In the genomic region with DNA sequence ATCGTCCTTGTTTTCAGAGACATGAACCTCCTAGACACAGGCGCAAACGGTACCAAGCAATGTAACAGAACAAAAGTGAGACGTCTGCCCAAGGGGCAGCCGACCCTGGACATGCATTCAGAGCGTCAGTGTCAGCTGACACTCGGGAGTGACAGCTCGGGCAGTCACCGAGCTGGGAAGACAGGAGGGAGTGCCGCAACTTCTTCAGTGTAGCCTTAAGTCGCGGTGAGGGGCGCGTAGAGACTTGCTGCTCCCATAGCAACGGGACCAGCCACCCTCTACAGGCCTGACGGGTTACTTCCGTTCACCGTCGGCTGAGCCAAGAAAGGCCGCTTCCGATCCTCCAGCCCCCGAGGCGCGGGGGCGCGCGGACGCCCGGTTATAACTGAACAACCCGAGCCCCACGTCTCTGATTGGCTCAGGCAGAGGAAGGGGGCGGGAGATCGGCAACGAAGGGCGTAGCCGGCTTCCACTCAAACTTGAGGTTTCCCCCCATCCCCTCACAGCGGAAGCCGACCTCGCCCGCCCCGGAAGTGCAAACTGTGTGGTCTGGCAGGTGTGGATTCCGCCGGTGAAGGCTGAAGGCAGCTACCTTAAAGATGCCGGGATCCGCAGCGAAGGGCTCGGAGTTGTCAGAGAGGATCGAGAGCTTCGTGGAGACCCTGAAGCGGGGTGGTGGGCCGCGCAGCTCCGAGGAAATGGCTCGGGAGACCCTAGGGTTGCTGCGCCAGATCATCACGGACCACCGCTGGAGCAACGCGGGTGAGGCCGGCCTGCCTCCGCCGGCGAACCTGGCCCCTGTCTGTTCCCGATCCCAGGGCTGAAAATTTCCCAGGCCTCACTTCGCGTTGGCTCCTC, we compare ENCODE assay signal across 1 cellular context.
TF ChIP-seq lines count a peak whose summit lies in the region.

A gene (plus strand): TSS at position 530 of the 858 bp plus-strand sequence. CDS start 70 bp downstream, at position 600.

TF ChIP-seq in K562, 482 proteins besides CTCF, POLR2A, EP300 and RAD21 (continued from another document and continues in another):
- TF ChIP-seq, protein P1, sequence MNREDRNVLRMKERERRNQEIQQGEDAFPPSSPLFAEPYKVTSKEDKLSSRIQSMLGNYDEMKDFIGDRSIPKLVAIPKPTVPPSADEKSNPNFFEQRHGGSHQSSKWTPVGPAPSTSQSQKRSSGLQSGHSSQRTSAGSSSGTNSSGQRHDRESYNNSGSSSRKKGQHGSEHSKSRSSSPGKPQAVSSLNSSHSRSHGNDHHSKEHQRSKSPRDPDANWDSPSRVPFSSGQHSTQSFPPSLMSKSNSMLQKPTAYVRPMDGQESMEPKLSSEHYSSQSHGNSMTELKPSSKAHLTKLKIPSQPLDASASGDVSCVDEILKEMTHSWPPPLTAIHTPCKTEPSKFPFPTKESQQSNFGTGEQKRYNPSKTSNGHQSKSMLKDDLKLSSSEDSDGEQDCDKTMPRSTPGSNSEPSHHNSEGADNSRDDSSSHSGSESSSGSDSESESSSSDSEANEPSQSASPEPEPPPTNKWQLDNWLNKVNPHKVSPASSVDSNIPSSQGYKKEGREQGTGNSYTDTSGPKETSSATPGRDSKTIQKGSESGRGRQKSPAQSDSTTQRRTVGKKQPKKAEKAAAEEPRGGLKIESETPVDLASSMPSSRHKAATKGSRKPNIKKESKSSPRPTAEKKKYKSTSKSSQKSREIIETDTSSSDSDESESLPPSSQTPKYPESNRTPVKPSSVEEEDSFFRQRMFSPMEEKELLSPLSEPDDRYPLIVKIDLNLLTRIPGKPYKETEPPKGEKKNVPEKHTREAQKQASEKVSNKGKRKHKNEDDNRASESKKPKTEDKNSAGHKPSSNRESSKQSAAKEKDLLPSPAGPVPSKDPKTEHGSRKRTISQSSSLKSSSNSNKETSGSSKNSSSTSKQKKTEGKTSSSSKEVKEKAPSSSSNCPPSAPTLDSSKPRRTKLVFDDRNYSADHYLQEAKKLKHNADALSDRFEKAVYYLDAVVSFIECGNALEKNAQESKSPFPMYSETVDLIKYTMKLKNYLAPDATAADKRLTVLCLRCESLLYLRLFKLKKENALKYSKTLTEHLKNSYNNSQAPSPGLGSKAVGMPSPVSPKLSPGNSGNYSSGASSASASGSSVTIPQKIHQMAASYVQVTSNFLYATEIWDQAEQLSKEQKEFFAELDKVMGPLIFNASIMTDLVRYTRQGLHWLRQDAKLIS (CRISPR knock-in tag; IDR thresholded peaks at IDR 0.05): no peak
- TF ChIP-seq STAT5B (CRISPR knock-in tag; IDR thresholded peaks at IDR 0.05) (no peak), MCM5 (IDR thresholded peaks at IDR 0.05; ENCODE audit: low read depth) (no peak), ZNF830 (CRISPR knock-in tag; IDR thresholded peaks at IDR 0.05) (no peak), MIER1 (IDR thresholded peaks at IDR 0.05; ENCODE audit: low read depth) (no peak), MED1 (CRISPR knock-in tag; IDR thresholded peaks at IDR 0.05; ENCODE audit: borderline replicate concordance) (no peak), ZNF124 (CRISPR knock-in tag; IDR thresholded peaks at IDR 0.05) (no peak), C11orf30 (IDR thresholded peaks at IDR 0.05; ENCODE audit: low read depth) (peak; percentile 88), FOS (IDR thresholded peaks at IDR 0.05; ENCODE audit: extremely low read depth, insufficient read length) (peak; percentile 77), CBFA2T2 (conservative IDR thresholded peaks at IDR 0.05) (no peak), HMG20A (CRISPR knock-in tag; conservative IDR thresholded peaks at IDR 0.05) (no peak), DNMT1 (IDR thresholded peaks at IDR 0.05) (no peak), LCOR (CRISPR knock-in tag; IDR thresholded peaks at IDR 0.05) (no peak), NFE2L1 (tag; IDR thresholded peaks at IDR 0.05; ENCODE audit: borderline replicate concordance, low read depth) (no peak), CBX2 (IDR thresholded peaks at IDR 0.05; ENCODE audit: insufficient read depth, low read length, poor library complexity, severe bottlenecking) (no peak), BRD9 (IDR thresholded peaks at IDR 0.05; ENCODE audit: low read depth, partially characterized antibody) (no peak), NONO (IDR thresholded peaks at IDR 0.05; ENCODE audit: low read depth in 2 of 2, low read length in 1 of 2) (no peak), ZC3H4 (CRISPR knock-in tag; IDR thresholded peaks at IDR 0.05; ENCODE audit: borderline replicate concordance) (no peak), NR3C1 (CRISPR knock-in tag; IDR thresholded peaks at IDR 0.05) (no peak), ELF1 (tag; IDR thresholded peaks at IDR 0.05) (peak; percentile 51; the same call in 1 of the 2 replicates), PTBP1 (IDR thresholded peaks at IDR 0.05; ENCODE audit: low read depth, low read length) (no peak), GABPB2 (CRISPR knock-in tag; conservative IDR thresholded peaks at IDR 0.05) (no peak), ZNF347 (CRISPR knock-in tag; IDR thresholded peaks at IDR 0.05; ENCODE audit: low read depth) (no peak), RBM17 (IDR thresholded peaks at IDR 0.05; ENCODE audit: borderline replicate concordance, low read depth, low read length) (no peak), MTA3 (IDR thresholded peaks at IDR 0.05; ENCODE audit: borderline replicate concordance) (no peak), TCF7 (IDR thresholded peaks at IDR 0.05; ENCODE audit: borderline replicate concordance) (no peak), ZNF140 (CRISPR knock-in tag; IDR thresholded peaks at IDR 0.05) (no peak)
- TF ChIP-seq, protein P2, sequence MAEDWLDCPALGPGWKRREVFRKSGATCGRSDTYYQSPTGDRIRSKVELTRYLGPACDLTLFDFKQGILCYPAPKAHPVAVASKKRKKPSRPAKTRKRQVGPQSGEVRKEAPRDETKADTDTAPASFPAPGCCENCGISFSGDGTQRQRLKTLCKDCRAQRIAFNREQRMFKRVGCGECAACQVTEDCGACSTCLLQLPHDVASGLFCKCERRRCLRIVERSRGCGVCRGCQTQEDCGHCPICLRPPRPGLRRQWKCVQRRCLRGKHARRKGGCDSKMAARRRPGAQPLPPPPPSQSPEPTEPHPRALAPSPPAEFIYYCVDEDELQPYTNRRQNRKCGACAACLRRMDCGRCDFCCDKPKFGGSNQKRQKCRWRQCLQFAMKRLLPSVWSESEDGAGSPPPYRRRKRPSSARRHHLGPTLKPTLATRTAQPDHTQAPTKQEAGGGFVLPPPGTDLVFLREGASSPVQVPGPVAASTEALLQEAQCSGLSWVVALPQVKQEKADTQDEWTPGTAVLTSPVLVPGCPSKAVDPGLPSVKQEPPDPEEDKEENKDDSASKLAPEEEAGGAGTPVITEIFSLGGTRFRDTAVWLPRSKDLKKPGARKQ (CRISPR knock-in tag; IDR thresholded peaks at IDR 0.05): no peak
- TF ChIP-seq, protein P3, sequence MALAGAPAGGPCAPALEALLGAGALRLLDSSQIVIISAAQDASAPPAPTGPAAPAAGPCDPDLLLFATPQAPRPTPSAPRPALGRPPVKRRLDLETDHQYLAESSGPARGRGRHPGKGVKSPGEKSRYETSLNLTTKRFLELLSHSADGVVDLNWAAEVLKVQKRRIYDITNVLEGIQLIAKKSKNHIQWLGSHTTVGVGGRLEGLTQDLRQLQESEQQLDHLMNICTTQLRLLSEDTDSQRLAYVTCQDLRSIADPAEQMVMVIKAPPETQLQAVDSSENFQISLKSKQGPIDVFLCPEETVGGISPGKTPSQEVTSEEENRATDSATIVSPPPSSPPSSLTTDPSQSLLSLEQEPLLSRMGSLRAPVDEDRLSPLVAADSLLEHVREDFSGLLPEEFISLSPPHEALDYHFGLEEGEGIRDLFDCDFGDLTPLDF (CRISPR knock-in tag; IDR thresholded peaks at IDR 0.05): no peak
- TF ChIP-seq, protein P4, sequence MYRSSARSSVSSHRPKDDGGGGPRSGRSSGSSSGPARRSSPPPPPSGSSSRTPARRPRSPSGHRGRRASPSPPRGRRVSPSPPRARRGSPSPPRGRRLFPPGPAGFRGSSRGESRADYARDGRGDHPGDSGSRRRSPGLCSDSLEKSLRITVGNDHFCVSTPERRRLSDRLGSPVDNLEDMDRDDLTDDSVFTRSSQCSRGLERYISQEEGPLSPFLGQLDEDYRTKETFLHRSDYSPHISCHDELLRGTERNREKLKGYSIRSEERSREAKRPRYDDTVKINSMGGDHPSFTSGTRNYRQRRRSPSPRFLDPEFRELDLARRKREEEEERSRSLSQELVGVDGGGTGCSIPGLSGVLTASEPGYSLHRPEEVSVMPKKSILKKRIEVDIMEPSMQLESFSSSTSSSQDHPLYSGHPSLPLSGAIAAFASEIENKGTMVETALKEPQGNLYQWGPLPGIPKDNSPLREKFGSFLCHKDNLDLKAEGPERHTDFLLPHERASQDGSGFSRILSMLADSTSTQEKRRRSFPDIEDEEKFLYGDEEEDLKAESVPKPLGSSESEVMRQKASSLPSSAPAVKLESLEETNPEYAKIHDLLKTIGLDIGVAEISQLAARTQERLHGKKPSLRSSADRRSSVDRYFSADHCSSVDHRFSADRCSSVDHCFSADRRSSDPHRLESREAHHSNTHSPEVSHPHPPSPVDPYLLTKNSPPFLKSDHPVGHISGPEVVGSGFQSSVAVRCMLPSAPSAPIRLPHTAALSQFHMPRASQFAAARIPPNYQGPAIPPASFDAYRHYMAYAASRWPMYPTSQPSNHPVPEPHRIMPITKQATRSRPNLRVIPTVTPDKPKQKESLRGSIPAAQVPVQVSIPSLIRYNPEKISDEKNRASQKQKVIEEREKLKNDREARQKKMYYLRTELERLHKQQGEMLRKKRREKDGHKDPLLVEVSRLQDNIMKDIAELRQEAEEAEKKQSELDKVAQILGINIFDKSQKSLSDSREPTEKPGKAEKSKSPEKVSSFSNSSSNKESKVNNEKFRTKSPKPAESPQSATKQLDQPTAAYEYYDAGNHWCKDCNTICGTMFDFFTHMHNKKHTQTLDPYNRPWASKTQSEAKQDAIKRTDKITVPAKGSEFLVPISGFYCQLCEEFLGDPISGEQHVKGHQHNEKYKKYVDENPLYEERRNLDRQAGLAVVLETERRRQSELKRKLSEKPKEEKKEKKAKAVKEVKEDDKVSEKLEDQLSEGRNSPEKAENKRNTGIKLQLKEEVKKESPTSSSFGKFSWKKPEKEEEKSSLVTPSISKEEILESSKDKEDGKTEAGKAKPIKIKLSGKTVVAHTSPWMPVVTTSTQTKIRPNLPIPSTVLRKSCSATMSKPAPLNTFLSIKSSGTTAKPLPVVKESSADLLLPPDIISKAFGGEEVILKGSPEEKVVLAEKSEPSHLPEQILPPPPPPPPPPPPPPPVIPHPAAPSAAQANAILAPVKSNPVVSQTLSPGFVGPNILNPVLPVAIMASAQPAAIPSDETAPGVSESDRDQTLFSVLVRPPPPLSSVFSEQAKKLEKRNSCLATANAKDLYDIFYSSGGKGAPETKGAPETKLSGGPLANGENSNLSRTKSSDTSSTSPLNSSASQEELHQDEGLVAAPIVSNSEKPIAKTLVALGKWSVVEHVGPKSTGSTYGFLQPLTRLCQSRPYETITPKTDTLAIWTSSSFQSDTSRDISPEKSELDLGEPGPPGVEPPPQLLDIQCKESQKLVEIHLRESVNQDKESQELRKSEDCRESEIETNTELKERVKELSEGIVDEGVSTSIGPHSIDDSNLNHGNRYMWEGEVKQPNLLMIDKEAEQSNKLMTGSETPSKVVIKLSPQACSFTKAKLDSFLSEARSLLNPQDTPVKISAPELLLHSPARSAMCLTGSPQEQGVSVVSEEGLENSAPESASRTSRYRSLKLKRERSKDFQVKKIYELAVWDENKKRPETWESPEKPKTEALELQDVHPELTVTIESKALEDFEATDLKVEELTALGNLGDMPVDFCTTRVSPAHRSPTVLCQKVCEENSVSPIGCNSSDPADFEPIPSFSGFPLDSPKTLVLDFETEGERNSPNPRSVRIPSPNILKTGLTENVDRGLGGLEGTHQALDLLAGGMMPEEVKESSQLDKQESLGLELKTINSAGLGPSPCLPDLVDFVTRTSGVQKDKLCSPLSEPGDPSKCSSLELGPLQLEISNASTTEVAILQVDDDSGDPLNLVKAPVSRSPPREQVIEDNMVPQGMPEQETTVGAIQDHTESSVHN (IDR thresholded peaks at IDR 0.05; ENCODE audit: borderline replicate concordance in 1 of 2, low read depth in 1 of 2): no peak
- TF ChIP-seq, protein P5, sequence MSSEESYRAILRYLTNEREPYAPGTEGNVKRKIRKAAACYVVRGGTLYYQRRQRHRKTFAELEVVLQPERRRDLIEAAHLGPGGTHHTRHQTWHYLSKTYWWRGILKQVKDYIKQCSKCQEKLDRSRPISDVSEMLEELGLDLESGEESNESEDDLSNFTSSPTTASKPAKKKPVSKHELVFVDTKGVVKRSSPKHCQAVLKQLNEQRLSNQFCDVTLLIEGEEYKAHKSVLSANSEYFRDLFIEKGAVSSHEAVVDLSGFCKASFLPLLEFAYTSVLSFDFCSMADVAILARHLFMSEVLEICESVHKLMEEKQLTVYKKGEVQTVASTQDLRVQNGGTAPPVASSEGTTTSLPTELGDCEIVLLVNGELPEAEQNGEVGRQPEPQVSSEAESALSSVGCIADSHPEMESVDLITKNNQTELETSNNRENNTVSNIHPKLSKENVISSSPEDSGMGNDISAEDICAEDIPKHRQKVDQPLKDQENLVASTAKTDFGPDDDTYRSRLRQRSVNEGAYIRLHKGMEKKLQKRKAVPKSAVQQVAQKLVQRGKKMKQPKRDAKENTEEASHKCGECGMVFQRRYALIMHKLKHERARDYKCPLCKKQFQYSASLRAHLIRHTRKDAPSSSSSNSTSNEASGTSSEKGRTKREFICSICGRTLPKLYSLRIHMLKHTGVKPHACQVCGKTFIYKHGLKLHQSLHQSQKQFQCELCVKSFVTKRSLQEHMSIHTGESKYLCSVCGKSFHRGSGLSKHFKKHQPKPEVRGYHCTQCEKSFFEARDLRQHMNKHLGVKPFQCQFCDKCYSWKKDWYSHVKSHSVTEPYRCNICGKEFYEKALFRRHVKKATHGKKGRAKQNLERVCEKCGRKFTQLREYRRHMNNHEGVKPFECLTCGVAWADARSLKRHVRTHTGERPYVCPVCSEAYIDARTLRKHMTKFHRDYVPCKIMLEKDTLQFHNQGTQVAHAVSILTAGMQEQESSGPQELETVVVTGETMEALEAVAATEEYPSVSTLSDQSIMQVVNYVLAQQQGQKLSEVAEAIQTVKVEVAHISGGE (CRISPR knock-in tag; IDR thresholded peaks at IDR 0.05): peak in 1 of 3 experiments; percentile 84; a peak in 3 of 6 replicates
- TF ChIP-seq, protein P6, sequence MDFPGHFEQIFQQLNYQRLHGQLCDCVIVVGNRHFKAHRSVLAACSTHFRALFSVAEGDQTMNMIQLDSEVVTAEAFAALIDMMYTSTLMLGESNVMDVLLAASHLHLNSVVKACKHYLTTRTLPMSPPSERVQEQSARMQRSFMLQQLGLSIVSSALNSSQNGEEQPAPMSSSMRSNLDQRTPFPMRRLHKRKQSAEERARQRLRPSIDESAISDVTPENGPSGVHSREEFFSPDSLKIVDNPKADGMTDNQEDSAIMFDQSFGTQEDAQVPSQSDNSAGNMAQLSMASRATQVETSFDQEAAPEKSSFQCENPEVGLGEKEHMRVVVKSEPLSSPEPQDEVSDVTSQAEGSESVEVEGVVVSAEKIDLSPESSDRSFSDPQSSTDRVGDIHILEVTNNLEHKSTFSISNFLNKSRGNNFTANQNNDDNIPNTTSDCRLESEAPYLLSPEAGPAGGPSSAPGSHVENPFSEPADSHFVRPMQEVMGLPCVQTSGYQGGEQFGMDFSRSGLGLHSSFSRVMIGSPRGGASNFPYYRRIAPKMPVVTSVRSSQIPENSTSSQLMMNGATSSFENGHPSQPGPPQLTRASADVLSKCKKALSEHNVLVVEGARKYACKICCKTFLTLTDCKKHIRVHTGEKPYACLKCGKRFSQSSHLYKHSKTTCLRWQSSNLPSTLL (IDR thresholded peaks at IDR 0.05): no peak
